Comparison of ENCODE assay signal across 2 cellular contexts in genomic region chr6:26189905-26190304, GRCh38.
TF ChIP-seq lines count a peak whose summit lies in the region.

No MANE protein-coding gene starts in this region.

TF ChIP-seq in SK-N-SH, 30 proteins besides CTCF, POLR2A, EP300 and RAD21 (continued from another document):
- TF ChIP-seq ZBTB33 (IDR thresholded peaks at IDR 0.05; ENCODE audit: borderline replicate concordance, low read depth) (no peak), SMC3 (IDR thresholded peaks at IDR 0.05; ENCODE audit: low read depth, low read length) (no peak), GABPA (IDR thresholded peaks at IDR 0.05; ENCODE audit: low read depth) (no peak), EZH2phosphoT487 (IDR thresholded peaks at IDR 0.05; ENCODE audit: borderline replicate concordance, low read depth) (no peak), FOXM1 (IDR thresholded peaks at IDR 0.05; ENCODE audit: low read depth) (no peak), RCOR1 (IDR thresholded peaks at IDR 0.05; ENCODE audit: low read length) (no peak), IRF3 (IDR thresholded peaks at IDR 0.05; ENCODE audit: low read depth, low read length) (no peak)

TF ChIP-seq in SK-N-SH treated with all-trans-retinoic acid at 6 μM for 48 hours, 23 proteins besides CTCF, POLR2A, EP300 and RAD21 (continued from another document):
- TF ChIP-seq TSHZ2 (CRISPR knock-in tag; IDR thresholded peaks at IDR 0.05) (no peak), OSR1 (CRISPR knock-in tag; IDR thresholded peaks at IDR 0.05) (no peak), TOX (CRISPR knock-in tag; IDR thresholded peaks at IDR 0.05; ENCODE audit: borderline replicate concordance) (no peak), CSRNP3 (CRISPR knock-in tag; IDR thresholded peaks at IDR 0.05) (no peak), CREB5 (CRISPR knock-in tag; IDR thresholded peaks at IDR 0.05; ENCODE audit: low read depth) (no peak)
